Comparison of ENCODE assay signal across 18 cellular contexts in the genomic region with DNA sequence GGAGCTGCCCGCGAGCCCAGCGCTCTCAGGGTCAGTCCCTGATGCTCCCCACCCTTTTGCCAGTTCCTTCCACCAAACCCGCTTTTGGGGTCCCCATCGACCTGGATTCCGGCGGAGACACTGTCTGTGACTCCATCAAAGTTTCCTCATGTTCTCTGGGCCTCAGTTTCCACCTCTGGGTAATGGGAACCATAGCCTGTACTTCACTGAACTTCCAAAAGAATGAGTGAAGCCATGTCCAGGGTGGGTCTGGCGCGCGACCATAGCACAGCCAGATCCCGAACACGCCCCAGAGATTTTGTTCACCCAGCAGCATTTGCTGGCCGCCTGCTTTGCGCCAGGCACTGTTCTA. TPM values are rescaled to one million over a fixed set of nuclear protein-coding genes. Genes with fewer than 3 reads are reported as not detected.
DNase-seq lines count a peak whose midpoint lies in the region; ATAC-seq, FAIRE-seq and TF ChIP-seq lines count a peak whose summit lies in the region.
"Had no signal": no experiment of that assay in that cellular context is flagged by ENCODE, and none has a peak within 500 bp of the region (broad histone marks: within the 10 kb centered on the region; RNA-seq: fewer than 3 reads in every experiment).

No MANE protein-coding gene starts in this region.

- H3K9me3 ChIP-seq in RWPE2 (ENCODE audit: severe bottlenecking) (no peaks in the 10 kb centered on the region), iPS-18a (ENCODE audit: control insufficient read depth, low read depth, low read length) (no peaks in the 10 kb centered on the region), spleen (peaks cover 0 to 2% (median 0%) of the 10 kb centered on the region in 8 donors)
- H3K9me3 ChIP-seq: thyroid gland had no signal

- H3K27me3 ChIP-seq in RWPE2 (ENCODE audit: insufficient read depth, poor library complexity, severe bottlenecking): peaks cover 16% of the 10 kb centered on the region
- H3K27me3 ChIP-seq in iPS-18a (ENCODE audit: control insufficient read depth, insufficient read depth, low read length): peaks cover 33% of the 10 kb centered on the region
- H3K27me3 ChIP-seq in spleen (replicated peaks in 1 of 7): peaks cover 4 to 34% (median 13%) of the 10 kb centered on the region in 7 donors
- H3K27me3 ChIP-seq: BLaER1 treated with 17β-estradiol and CSF1 and Interleukin-3, amounts not matched to agents 10 nM and 100 nM; thyroid gland had no signal

- TF ChIP-seq CTCF in RWPE2 (IDR thresholded peaks at IDR 0.05; ENCODE audit: poor library complexity, severe bottlenecking) (no peak), spleen (IDR thresholded peaks at IDR 0.05 in 8 of 11, conservative IDR thresholded peaks at IDR 0.05 in 3 of 11) (no peak)

- H3K36me3 ChIP-seq in RWPE2 (ENCODE audit: low read depth) (no peaks in the 10 kb centered on the region), iPS-18a (ENCODE audit: control insufficient read depth, low read depth, low read length) (no peaks in the 10 kb centered on the region), spleen (no peaks in the 10 kb centered on the region)
- H3K36me3 ChIP-seq: BLaER1 treated with 17β-estradiol and CSF1 and Interleukin-3, amounts not matched to agents 10 nM and 100 nM; thyroid gland had no signal

- 44 to 61% (median 49%) methylated on average over 12 to 14 of the region's 14 CpGs for WGBS in spleen, 5 donors

- peaks cover 5% of the 10 kb centered on the region for H3K4me1 Mint-ChIP-seq in activated CD4-positive, alpha-beta T cell treated with anti-CD3 and anti-CD28 coated beads, Interleukin-2, amount 10 ng/mL, durations not matched to agents 7 days and 5 days
- H3K4me1 Mint-ChIP-seq: activated CD4-positive, alpha-beta T cell treated with anti-CD3 and anti-CD28 coated beads, Interleukin-2, amount 10 ng/mL, durations not matched to agents 24 days and 14 days; activated naive CD8-positive, alpha-beta T cell treated with anti-CD3 and anti-CD28 coated beads, Interleukin-2, amount 10 ng/mL, durations not matched to agents 7 days and 5 days had no signal

- POLR2A ChIA-PET in activated CD4-positive, alpha-beta T cell treated with anti-CD3 and anti-CD28 coated beads, Interleukin-2, amount 10 ng/mL, durations not matched to agents 7 days and 5 days (lab: Charles Lee): no interaction called here

- peak overlapping the region; percentile 60 for H3K27ac Mint-ChIP-seq in activated CD4-positive, alpha-beta T cell treated with anti-CD3 and anti-CD28 coated beads, Interleukin-2, amount 10 ng/mL, durations not matched to agents 7 days and 5 days
- H3K27ac Mint-ChIP-seq: activated CD4-positive, alpha-beta T cell treated with anti-CD3 and anti-CD28 coated beads, Interleukin-2, amount 10 ng/mL, durations not matched to agents 24 days and 14 days; activated naive CD8-positive, alpha-beta T cell treated with anti-CD3 and anti-CD28 coated beads, Interleukin-2, amount 10 ng/mL, durations not matched to agents 7 days and 5 days had no signal

- no peak for TF ChIP-seq POLR2A in spleen (IDR thresholded peaks at IDR 0.05)

- CTCF ChIA-PET in activated CD4-positive, alpha-beta T cell treated with anti-CD3 and anti-CD28 coated beads, Interleukin-2, amount 10 ng/mL, durations not matched to agents 7 days and 5 days (lab: Charles Lee): no interaction called here

- H3K4me1 ChIP-seq in RWPE2 (ENCODE audit: insufficient read depth, poor library complexity, severe bottlenecking): no peaks in the 10 kb centered on the region
- H3K4me1 ChIP-seq in iPS-18a (ENCODE audit: control insufficient read depth, low read depth, low read length): no peaks in the 10 kb centered on the region
- H3K4me1 ChIP-seq in spleen: peaks cover 0 to 13% (median 9%) of the 10 kb centered on the region in 6 donors

- no peak for ATAC-seq in RWPE2 (ENCODE audit: low read depth)

- H3K27me3 Mint-ChIP-seq in activated CD4-positive, alpha-beta T cell treated with anti-CD3 and anti-CD28 coated beads, Interleukin-2, amount 10 ng/mL, durations not matched to agents 7 days and 5 days: peaks cover 19% of the 10 kb centered on the region

- no peak overlapping the region for H3K4me3 Mint-ChIP-seq in activated CD4-positive, alpha-beta T cell treated with anti-CD3 and anti-CD28 coated beads, Interleukin-2, amount 10 ng/mL, durations not matched to agents 7 days and 5 days
- H3K4me3 Mint-ChIP-seq: activated CD4-positive, alpha-beta T cell treated with anti-CD3 and anti-CD28 coated beads, Interleukin-2, amount 10 ng/mL, durations not matched to agents 24 days and 14 days; activated naive CD8-positive, alpha-beta T cell treated with anti-CD3 and anti-CD28 coated beads, Interleukin-2, amount 10 ng/mL, durations not matched to agents 7 days and 5 days had no signal

- peaks cover 5% of the 10 kb centered on the region for H3K9me3 Mint-ChIP-seq in activated CD4-positive, alpha-beta T cell treated with anti-CD3 and anti-CD28 coated beads, Interleukin-2, amount 10 ng/mL, durations not matched to agents 7 days and 5 days

- DNase-seq in activated CD4-positive, alpha-beta T cell treated with anti-CD3 and anti-CD28 coated beads, Interleukin-2, amount 10 ng/mL, durations not matched to agents 7 days and 5 days: no peak
- no peak for DNase-seq in activated CD4-positive, alpha-beta T cell treated with anti-CD3 and anti-CD28 coated beads, Interleukin-2, amount 50 U/mL, for 1 hour
- no peak for DNase-seq in RWPE2 (ENCODE audit: low spot score)
- no peak for DNase-seq in spleen
- DNase-seq in frontal cortex (ENCODE audit: low spot score in 2 of 2): no peak
- DNase-seq in ecto neural progenitor cell (ENCODE audit: low spot score): no peak
- DNase-seq in NCI-H2029 treated with DMSO at 0.1 percent for 48 hours (lab: John Stamatoyannopoulos, UW): no peak
- DNase-seq: 8988T, foreskin fibroblast, mesenchymal stem cell, NCI-H1092 had no signal

- H3K9ac ChIP-seq in iPS-18a (ENCODE audit: low read length): no peak overlapping the region
- H3K9ac ChIP-seq: BLaER1 treated with 17β-estradiol and CSF1 and Interleukin-3, amounts not matched to agents 10 nM and 100 nM had no signal

- H3K27ac ChIP-seq in RWPE2 (ENCODE audit: poor library complexity, severe bottlenecking) (no peak overlapping the region), iPS-18a (ENCODE audit: low read length) (no peak overlapping the region), spleen (no peak overlapping the region)
- H3K27ac ChIP-seq: BLaER1 treated with 17β-estradiol and CSF1 and Interleukin-3, amounts not matched to agents 10 nM and 100 nM; SK-N-MC; thyroid gland had no signal

- H3K4me3 ChIP-seq in RWPE2 (ENCODE audit: severe bottlenecking) (peak overlapping the region; percentile 9), iPS-18a (ENCODE audit: low read length) (peak overlapping the region; percentile 46), spleen (peak overlapping the region in 5 of 8 donors; percentile 12 to 53 (median 17))
- H3K4me3 ChIP-seq: BLaER1 treated with 17β-estradiol and CSF1 and Interleukin-3, amounts not matched to agents 10 nM and 100 nM; SK-N-MC; thyroid gland had no signal

- H3K36me3 Mint-ChIP-seq in activated CD4-positive, alpha-beta T cell treated with anti-CD3 and anti-CD28 coated beads, Interleukin-2, amount 10 ng/mL, durations not matched to agents 7 days and 5 days (ENCODE audit: low read depth): no peaks in the 10 kb centered on the region
- H3K36me3 Mint-ChIP-seq: activated naive CD8-positive, alpha-beta T cell treated with anti-CD3 and anti-CD28 coated beads, Interleukin-2, amount 10 ng/mL, durations not matched to agents 7 days and 5 days had no signal

- FAIRE-seq in frontal cortex (lab: Jason Lieb, UNC): no peak

- intact Hi-C loops in spleen (cut with DNase I; ENCODE audit: low total_unique reads): no loop called here

RNA-seq across cellular contexts. Expression of a gene that starts 0.3 kb away (rescaled TPM):
- total RNA-seq in activated CD4-positive, alpha-beta T cell treated with anti-CD3 and anti-CD28 coated beads, Interleukin-2, amount 10 ng/mL, durations not matched to agents 7 days and 5 days: under 1 TPM in 1 of 2 experiments, not detected in 1; 0.22 TPM
- under 1 TPM in 2 of 7 donors, not detected in 5; 0.16 to 0.24 TPM for total RNA-seq in spleen
- under 1 TPM; 0.09 to 0.14 (median 0.10) TPM for polyA plus RNA-seq in spleen
- total RNA-seq in frontal cortex: not detected
- total RNA-seq: cardiac septum, thyroid gland had no signal

RNA-seq across cellular contexts. Expression of a gene that starts 43.4 kb away (rescaled TPM):
- 10 to 100 TPM; 21.9 to 23.8 TPM for total RNA-seq in activated CD4-positive, alpha-beta T cell treated with anti-CD3 and anti-CD28 coated beads, Interleukin-2, amount 10 ng/mL, durations not matched to agents 7 days and 5 days
- total RNA-seq in spleen (10 to 100 TPM; 19.5 to 37.7 (median 27.5) TPM), frontal cortex (9.8 TPM)
- 1 to 10 TPM; 2.4 to 5.8 (median 2.6) TPM for polyA plus RNA-seq in spleen
